Comparison of ENCODE assay signal across 9 cellular contexts in genomic region chr2:46988733-46989481, GRCh38. TPM values are rescaled to one million over a fixed set of nuclear protein-coding genes. Genes with fewer than 3 reads are reported as not detected.
DNase-seq lines count a peak whose midpoint lies in the region; ATAC-seq, FAIRE-seq and TF ChIP-seq lines count a peak whose summit lies in the region.
"Had no signal": no experiment of that assay in that cellular context is flagged by ENCODE, and none has a peak within 500 bp of the region (broad histone marks: within the 10 kb centered on the region; RNA-seq: fewer than 3 reads in every experiment).

No MANE protein-coding gene starts in this region.

- no peak overlapping the region for H3K4me3 ChIP-seq in spleen

- TF ChIP-seq POLR2A in spleen (IDR thresholded peaks at IDR 0.05) = no peak
- no peak for TF ChIP-seq POLR2A in H54 (IDR thresholded peaks at IDR 0.05; ENCODE audit: low read depth, low read length)

- H3K4me1 ChIP-seq in spleen = peaks cover 39 to 69% (median 52%) of the 10 kb centered on the region in 6 donors

- DNase-seq in NCI-H1092 (lab: John Stamatoyannopoulos, UW) (peak; percentile 25), astrocyte of the hippocampus (ENCODE audit: low read depth, low spot score) (peak; percentile 69), iPS-NIHi11 (ENCODE audit: low spot score) (peak; percentile 46), spleen (no peak), H54 (ENCODE audit: insufficient read length, low spot score) (no peak)
- no peak for DNase-seq in activated CD4-positive, alpha-beta T cell treated with anti-CD3 and anti-CD28 coated beads for 1 hour
- DNase-seq in stimulated activated CD4-positive, alpha-beta T cell treated with anti-CD3 and anti-CD28 coated beads, Interleukin-4, amount 100 ng/mL, for 24 hours = no peak
- DNase-seq: activated T-cell treated with anti-CD3 and anti-CD28 coated beads, Interleukin-2, amount 50 U/mL, for 4 hours had no signal

- no peaks in the 10 kb centered on the region for H3K27me3 ChIP-seq in spleen (replicated peaks in 1 of 7)

- H3K36me3 ChIP-seq in spleen = peaks cover 0 to 66% (median 12%) of the 10 kb centered on the region in 6 donors

- H3K9me3 ChIP-seq in spleen = no peaks in the 10 kb centered on the region

- no peak for TF ChIP-seq CTCF in spleen (IDR thresholded peaks at IDR 0.05 in 8 of 11, conservative IDR thresholded peaks at IDR 0.05 in 3 of 11)

- H3K27ac ChIP-seq in spleen = peak overlapping the region in 5 of 8 donors; percentile 19 to 85 (median 36)

- no peak for FAIRE-seq in H54 (lab: Jason Lieb, UNC)

- ATAC-seq in GM18870 (IDR thresholded peaks at IDR 0.05; ENCODE audit: unreplicated experiment) = no peak
- ATAC-seq: activated T-cell treated with anti-CD3 and anti-CD28 coated beads, Interleukin-2, amount 50 U/mL, for 4 hours had no signal

- WGBS in spleen, 5 donors = 65 to 83% (median 79%) methylated on average over 10 of the region's 10 CpGs

- intact Hi-C loops in spleen (cut with DNase I; ENCODE audit: low total_unique reads) = no loop called here

RNA-seq across cellular contexts. Expression of gene TTC7A, which starts 47.9 kb away (rescaled TPM):
- 10 to 100 TPM; 40.3 to 59.0 (median 47.6) TPM for total RNA-seq in spleen
- polyA plus RNA-seq in spleen = 10 to 100 TPM; 13.6 to 37.6 (median 17.7) TPM

Comparison
In these comparisons a context has a peak if more than half of its experiments do, and no peak if none do; other contexts are left out.
1. DNase-seq: peak in NCI-H1092 (single experiment), astrocyte of the hippocampus (single experiment) and iPS-NIHi11 (single experiment); none in spleen (single experiment), H54 (single experiment), activated CD4-positive, alpha-beta T cell treated with anti-CD3 and anti-CD28 coated beads for 1 hour (single experiment) and stimulated activated CD4-positive, alpha-beta T cell treated with anti-CD3 and anti-CD28 coated beads, Interleukin-4, amount 100 ng/mL, for 24 hours (single experiment).